18 cellular contexts compared by ENCODE assay signal in genomic region chr5:107483625-107484024, GRCh38.
"Had no signal": no experiment of that assay in that cellular context is flagged by ENCODE, and none has a peak within 500 bp of the region (broad histone marks: within the 10 kb centered on the region; RNA-seq: fewer than 3 reads in every experiment).

No MANE protein-coding gene starts in this region.

- H3K36me3 ChIP-seq: esophagus muscularis mucosa, heart right ventricle, left lung, ovary, uterus had no signal

- H3K4me1 ChIP-seq: uterus had no signal

- H3K4me3 ChIP-seq: esophagus muscularis mucosa, heart right ventricle, left lung, ovary, uterus had no signal

- H3K27ac Mint-ChIP-seq: activated CD4-positive, alpha-beta memory T cell treated with anti-CD3 and anti-CD28 coated beads for 36 hours; activated naive CD8-positive, alpha-beta T cell treated with anti-CD3 and anti-CD28 coated beads for 36 hours; memory B cell; stimulated activated naive CD8-positive, alpha-beta T cell treated with anti-CD3 and anti-CD28 coated beads, Interleukin-15, Interleukin-2, amounts not matched to agents 100 ng/mL and 50 ng/mL, for 24 hours had no signal

- H3K9me3 Mint-ChIP-seq: memory B cell had no signal

- FAIRE-seq: frontal cortex had no signal

- H3K4me3 Mint-ChIP-seq: activated CD4-positive, alpha-beta memory T cell treated with anti-CD3 and anti-CD28 coated beads for 36 hours; activated naive CD8-positive, alpha-beta T cell treated with anti-CD3 and anti-CD28 coated beads for 36 hours; memory B cell; stimulated activated naive CD8-positive, alpha-beta T cell treated with anti-CD3 and anti-CD28 coated beads, Interleukin-15, Interleukin-2, amounts not matched to agents 100 ng/mL and 50 ng/mL, for 24 hours had no signal

- H3K4me1 Mint-ChIP-seq: memory B cell had no signal

- DNase-seq: activated CD4-positive, alpha-beta memory T cell treated with anti-CD3 and anti-CD28 coated beads for 36 hours; activated CD4-positive, alpha-beta T cell treated with anti-CD3 and anti-CD28 coated beads for 1 hour; activated gamma-delta T cell treated with Interleukin-2 at 50 U/mL for 16 hours; activated naive CD8-positive, alpha-beta T cell treated with anti-CD3 and anti-CD28 coated beads for 36 hours; activated T-cell treated with anti-CD3 and anti-CD28 coated beads, Interleukin-2, amount 50 U/mL, for 48 hours; cerebellar nuclear complex; heart right ventricle; islet precursor cell; left lung; ovary; stimulated activated CD4-positive, alpha-beta T cell treated with anti-CD3 and anti-CD28 coated beads, Interleukin-2, amount 100 ng/mL, for 48 hours; stimulated activated CD8-positive, alpha-beta memory T cell treated with anti-CD3 and anti-CD28 coated beads, Interleukin-4, amount 100 ng/mL, for 48 hours; T-helper 9 cell; uterus had no signal

- H3K36me3 Mint-ChIP-seq: memory B cell had no signal

- H3K27me3 ChIP-seq: esophagus muscularis mucosa, heart right ventricle, left lung, ovary, uterus had no signal

- H3K27ac ChIP-seq: esophagus muscularis mucosa, heart right ventricle, left lung, ovary, uterus had no signal

- H3K27me3 Mint-ChIP-seq: memory B cell had no signal

- H3K9me3 ChIP-seq: esophagus muscularis mucosa, heart right ventricle, left lung, ovary, uterus had no signal

- ATAC-seq: heart right ventricle, left lung had no signal
